1 cellular context compared by ENCODE assay signal in genomic region chr21:45074048-45074817, GRCh38.
A peak's percentile ranks its signal among the peaks of the same experiment; 100 is the strongest.
TF ChIP-seq lines count a peak whose summit lies in the region.

Gene ADARB1 (plus strand): TSS chr21:45074580. CDS start chr21:45171657, 97,077 bp downstream.

TF ChIP-seq in K562, 482 proteins besides CTCF, POLR2A, EP300 and RAD21 (continued from another document):
- peak; percentile 92 for TF ChIP-seq ZNF586 (CRISPR knock-in tag; conservative IDR thresholded peaks at IDR 0.05)
- TF ChIP-seq RUNX1 (IDR thresholded peaks at IDR 0.05; ENCODE audit: low read depth), result peak; percentile 98
- TF ChIP-seq, protein P1, sequence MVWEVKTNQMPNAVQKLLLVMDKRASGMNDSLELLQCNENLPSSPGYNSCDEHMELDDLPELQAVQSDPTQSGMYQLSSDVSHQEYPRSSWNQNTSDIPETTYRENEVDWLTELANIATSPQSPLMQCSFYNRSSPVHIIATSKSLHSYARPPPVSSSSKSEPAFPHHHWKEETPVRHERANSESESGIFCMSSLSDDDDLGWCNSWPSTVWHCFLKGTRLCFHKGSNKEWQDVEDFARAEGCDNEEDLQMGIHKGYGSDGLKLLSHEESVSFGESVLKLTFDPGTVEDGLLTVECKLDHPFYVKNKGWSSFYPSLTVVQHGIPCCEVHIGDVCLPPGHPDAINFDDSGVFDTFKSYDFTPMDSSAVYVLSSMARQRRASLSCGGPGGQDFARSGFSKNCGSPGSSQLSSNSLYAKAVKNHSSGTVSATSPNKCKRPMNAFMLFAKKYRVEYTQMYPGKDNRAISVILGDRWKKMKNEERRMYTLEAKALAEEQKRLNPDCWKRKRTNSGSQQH (CRISPR knock-in tag; IDR thresholded peaks at IDR 0.05), result peak; percentile 99
- TF ChIP-seq ZNF584 (CRISPR knock-in tag; IDR thresholded peaks at IDR 0.05; ENCODE audit: low read depth), result no peak
- no peak for TF ChIP-seq TOE1 (IDR thresholded peaks at IDR 0.05; ENCODE audit: borderline replicate concordance)
- TF ChIP-seq TOE1 (CRISPR knock-in tag; IDR thresholded peaks at IDR 0.05; ENCODE audit: borderline replicate concordance, low read depth), result no peak
- no peak for TF ChIP-seq MEF2A (IDR thresholded peaks at IDR 0.05; ENCODE audit: control insufficient read depth, low read depth, low read length)
- TF ChIP-seq NR2F6 (CRISPR knock-in tag; IDR thresholded peaks at IDR 0.05), result peak; percentile 98
- TF ChIP-seq SFPQ (IDR thresholded peaks at IDR 0.05; ENCODE audit: low read depth, low read length), result peak; percentile 99
- TF ChIP-seq YY1 (IDR thresholded peaks at IDR 0.05; ENCODE audit: borderline replicate concordance in 1 of 3, control insufficient read depth in 1 of 3, extremely low read depth in 1 of 3, insufficient read depth in 3 of 3, insufficient read length in 1 of 3, insufficient replicate concordance in 2 of 3, low read depth in 1 of 3, low read length in 2 of 3), result peak in 2 of 3 experiments; percentile 28 to 79
- TF ChIP-seq, protein P2, sequence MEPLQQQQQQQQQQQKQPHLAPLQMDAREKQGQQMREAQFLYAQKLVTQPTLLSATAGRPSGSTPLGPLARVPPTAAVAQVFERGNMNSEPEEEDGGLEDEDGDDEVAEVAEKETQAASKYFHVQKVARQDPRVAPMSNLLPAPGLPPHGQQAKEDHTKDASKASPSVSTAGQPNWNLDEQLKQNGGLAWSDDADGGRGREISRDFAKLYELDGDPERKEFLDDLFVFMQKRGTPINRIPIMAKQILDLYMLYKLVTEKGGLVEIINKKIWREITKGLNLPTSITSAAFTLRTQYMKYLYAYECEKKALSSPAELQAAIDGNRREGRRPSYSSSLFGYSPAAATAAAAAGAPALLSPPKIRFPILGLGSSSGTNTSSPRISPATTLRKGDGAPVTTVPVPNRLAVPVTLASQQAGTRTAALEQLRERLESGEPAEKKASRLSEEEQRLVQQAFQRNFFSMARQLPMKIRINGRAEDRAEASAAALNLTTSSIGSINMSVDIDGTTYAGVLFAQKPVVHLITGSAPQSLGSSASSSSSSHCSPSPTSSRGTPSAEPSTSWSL (CRISPR knock-in tag; IDR thresholded peaks at IDR 0.05; ENCODE audit: borderline replicate concordance), result peak; percentile 52; the same call in 1 of the 2 replicates
- no peak for TF ChIP-seq FOXA3 (CRISPR knock-in tag; conservative IDR thresholded peaks at IDR 0.05 in 1 of 2, IDR thresholded peaks at IDR 0.05 in 1 of 2)
- peak; percentile 43; the same call in 1 of the 2 replicates for TF ChIP-seq ZNF24 (IDR thresholded peaks at IDR 0.05)
- peak; percentile 52 for TF ChIP-seq CHD1 (IDR thresholded peaks at IDR 0.05; ENCODE audit: low read length)
- no peak for TF ChIP-seq ZNF133 (CRISPR knock-in tag; IDR thresholded peaks at IDR 0.05)
- TF ChIP-seq PHTF2 (CRISPR knock-in tag; IDR thresholded peaks at IDR 0.05), result peak; percentile 82
- 0 out of 2 replicates have a peak, but pooled peaks have one; percentile 66 for TF ChIP-seq SUPT5H (IDR thresholded peaks at IDR 0.05)
- TF ChIP-seq MTA1 (IDR thresholded peaks at IDR 0.05; ENCODE audit: borderline replicate concordance), result no peak
- TF ChIP-seq ARNT (IDR thresholded peaks at IDR 0.05), result no peak
- TF ChIP-seq NBN (IDR thresholded peaks at IDR 0.05; ENCODE audit: low read depth), result no peak
- TF ChIP-seq ZNF699 (CRISPR knock-in tag; IDR thresholded peaks at IDR 0.05; ENCODE audit: insufficient replicate concordance), result no peak
- TF ChIP-seq, protein P3, sequence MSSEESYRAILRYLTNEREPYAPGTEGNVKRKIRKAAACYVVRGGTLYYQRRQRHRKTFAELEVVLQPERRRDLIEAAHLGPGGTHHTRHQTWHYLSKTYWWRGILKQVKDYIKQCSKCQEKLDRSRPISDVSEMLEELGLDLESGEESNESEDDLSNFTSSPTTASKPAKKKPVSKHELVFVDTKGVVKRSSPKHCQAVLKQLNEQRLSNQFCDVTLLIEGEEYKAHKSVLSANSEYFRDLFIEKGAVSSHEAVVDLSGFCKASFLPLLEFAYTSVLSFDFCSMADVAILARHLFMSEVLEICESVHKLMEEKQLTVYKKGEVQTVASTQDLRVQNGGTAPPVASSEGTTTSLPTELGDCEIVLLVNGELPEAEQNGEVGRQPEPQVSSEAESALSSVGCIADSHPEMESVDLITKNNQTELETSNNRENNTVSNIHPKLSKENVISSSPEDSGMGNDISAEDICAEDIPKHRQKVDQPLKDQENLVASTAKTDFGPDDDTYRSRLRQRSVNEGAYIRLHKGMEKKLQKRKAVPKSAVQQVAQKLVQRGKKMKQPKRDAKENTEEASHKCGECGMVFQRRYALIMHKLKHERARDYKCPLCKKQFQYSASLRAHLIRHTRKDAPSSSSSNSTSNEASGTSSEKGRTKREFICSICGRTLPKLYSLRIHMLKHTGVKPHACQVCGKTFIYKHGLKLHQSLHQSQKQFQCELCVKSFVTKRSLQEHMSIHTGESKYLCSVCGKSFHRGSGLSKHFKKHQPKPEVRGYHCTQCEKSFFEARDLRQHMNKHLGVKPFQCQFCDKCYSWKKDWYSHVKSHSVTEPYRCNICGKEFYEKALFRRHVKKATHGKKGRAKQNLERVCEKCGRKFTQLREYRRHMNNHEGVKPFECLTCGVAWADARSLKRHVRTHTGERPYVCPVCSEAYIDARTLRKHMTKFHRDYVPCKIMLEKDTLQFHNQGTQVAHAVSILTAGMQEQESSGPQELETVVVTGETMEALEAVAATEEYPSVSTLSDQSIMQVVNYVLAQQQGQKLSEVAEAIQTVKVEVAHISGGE (CRISPR knock-in tag; IDR thresholded peaks at IDR 0.05), result peak in 1 of 3 experiments; percentile 33; a peak in 1 of 6 replicates
- peak; percentile 41; the same call in 1 of the 2 replicates for TF ChIP-seq ZNF592 (IDR thresholded peaks at IDR 0.05)
- peak; percentile 93 for TF ChIP-seq ZNF764 (CRISPR knock-in tag; IDR thresholded peaks at IDR 0.05; ENCODE audit: low read depth)
- no peak for TF ChIP-seq MIER1 (IDR thresholded peaks at IDR 0.05; ENCODE audit: low read depth)
- TF ChIP-seq ZNF717 (CRISPR knock-in tag; IDR thresholded peaks at IDR 0.05), result peak; percentile 95
- peak; percentile 98 for TF ChIP-seq HNRNPH1 (optimal IDR thresholded peaks at IDR 0.05; ENCODE audit: low read depth, low read length)
- TF ChIP-seq NONO (IDR thresholded peaks at IDR 0.05; ENCODE audit: low read depth in 2 of 2, low read length in 1 of 2), result peak; percentile 98 to 100
- TF ChIP-seq PRPF4 (IDR thresholded peaks at IDR 0.05; ENCODE audit: insufficient read depth, low read depth, low read length, poor library complexity, severe bottlenecking), result peak; percentile 99
- TF ChIP-seq ZNF280B (CRISPR knock-in tag; IDR thresholded peaks at IDR 0.05), result peak; percentile 83
- peak; percentile 100 for TF ChIP-seq CAMTA2 (CRISPR knock-in tag; conservative IDR thresholded peaks at IDR 0.05)
- peak; percentile 100 for TF ChIP-seq ERF (CRISPR knock-in tag; IDR thresholded peaks at IDR 0.05)
- TF ChIP-seq CREB1 (IDR thresholded peaks at IDR 0.05), result peak; percentile 47; the same call in 1 of the 2 replicates
- TF ChIP-seq CREB1 (CRISPR knock-in tag; IDR thresholded peaks at IDR 0.05), result 0 out of 2 replicates have a peak, but pooled peaks have one; percentile 36
- TF ChIP-seq BRD4 (IDR thresholded peaks at IDR 0.05), result no peak
- TF ChIP-seq ZNF41 (CRISPR knock-in tag; conservative IDR thresholded peaks at IDR 0.05), result peak; percentile 85
- no peak for TF ChIP-seq GABPA (tag; conservative IDR thresholded peaks at IDR 0.05; ENCODE audit: low read depth)
- peak; percentile 96 for TF ChIP-seq RFX7 (CRISPR knock-in tag; IDR thresholded peaks at IDR 0.05)
- TF ChIP-seq MITF (IDR thresholded peaks at IDR 0.05), result peak; percentile 61
- TF ChIP-seq ZKSCAN3 (CRISPR knock-in tag; IDR thresholded peaks at IDR 0.05), result no peak
- no peak for TF ChIP-seq FOXK2 (conservative IDR thresholded peaks at IDR 0.05 in 1 of 2, IDR thresholded peaks at IDR 0.05 in 1 of 2; ENCODE audit: low read depth in 2 of 2)
- no peak for TF ChIP-seq ZNF282 (CRISPR knock-in tag; IDR thresholded peaks at IDR 0.05)
- peak; percentile 67 for TF ChIP-seq EGR1 (conservative IDR thresholded peaks at IDR 0.05)
- peak; percentile 83 for TF ChIP-seq CXXC5 (CRISPR knock-in tag; IDR thresholded peaks at IDR 0.05)
- no peak for TF ChIP-seq ZNF778 (CRISPR knock-in tag; IDR thresholded peaks at IDR 0.05)
